In the genomic region with DNA sequence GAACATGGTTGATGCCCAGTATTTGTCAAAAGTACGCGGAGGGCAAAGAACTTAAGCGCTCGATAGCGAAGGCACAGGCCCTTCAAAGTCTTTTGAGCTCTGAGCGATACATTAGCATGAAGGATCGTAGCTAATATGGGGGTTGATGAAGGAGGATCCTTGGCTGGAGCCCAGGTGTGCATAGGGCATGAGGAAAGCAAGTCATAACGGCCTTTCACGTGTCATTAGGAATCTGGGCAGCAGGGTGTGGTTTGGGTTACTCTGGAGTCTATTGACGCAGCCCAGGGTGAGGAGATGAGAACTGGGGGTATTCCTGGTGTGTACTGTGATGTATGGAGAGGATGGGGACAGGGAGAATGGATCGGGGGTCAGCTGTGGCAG, we compare ENCODE assay signal across 1 cellular context.
TF ChIP-seq lines count a peak whose summit lies in the region.

No MANE protein-coding gene starts in this region.

TF ChIP-seq in GM23338, 12 proteins besides CTCF, POLR2A, EP300 and RAD21 (continued from another document):
- TF ChIP-seq, protein P1, sequence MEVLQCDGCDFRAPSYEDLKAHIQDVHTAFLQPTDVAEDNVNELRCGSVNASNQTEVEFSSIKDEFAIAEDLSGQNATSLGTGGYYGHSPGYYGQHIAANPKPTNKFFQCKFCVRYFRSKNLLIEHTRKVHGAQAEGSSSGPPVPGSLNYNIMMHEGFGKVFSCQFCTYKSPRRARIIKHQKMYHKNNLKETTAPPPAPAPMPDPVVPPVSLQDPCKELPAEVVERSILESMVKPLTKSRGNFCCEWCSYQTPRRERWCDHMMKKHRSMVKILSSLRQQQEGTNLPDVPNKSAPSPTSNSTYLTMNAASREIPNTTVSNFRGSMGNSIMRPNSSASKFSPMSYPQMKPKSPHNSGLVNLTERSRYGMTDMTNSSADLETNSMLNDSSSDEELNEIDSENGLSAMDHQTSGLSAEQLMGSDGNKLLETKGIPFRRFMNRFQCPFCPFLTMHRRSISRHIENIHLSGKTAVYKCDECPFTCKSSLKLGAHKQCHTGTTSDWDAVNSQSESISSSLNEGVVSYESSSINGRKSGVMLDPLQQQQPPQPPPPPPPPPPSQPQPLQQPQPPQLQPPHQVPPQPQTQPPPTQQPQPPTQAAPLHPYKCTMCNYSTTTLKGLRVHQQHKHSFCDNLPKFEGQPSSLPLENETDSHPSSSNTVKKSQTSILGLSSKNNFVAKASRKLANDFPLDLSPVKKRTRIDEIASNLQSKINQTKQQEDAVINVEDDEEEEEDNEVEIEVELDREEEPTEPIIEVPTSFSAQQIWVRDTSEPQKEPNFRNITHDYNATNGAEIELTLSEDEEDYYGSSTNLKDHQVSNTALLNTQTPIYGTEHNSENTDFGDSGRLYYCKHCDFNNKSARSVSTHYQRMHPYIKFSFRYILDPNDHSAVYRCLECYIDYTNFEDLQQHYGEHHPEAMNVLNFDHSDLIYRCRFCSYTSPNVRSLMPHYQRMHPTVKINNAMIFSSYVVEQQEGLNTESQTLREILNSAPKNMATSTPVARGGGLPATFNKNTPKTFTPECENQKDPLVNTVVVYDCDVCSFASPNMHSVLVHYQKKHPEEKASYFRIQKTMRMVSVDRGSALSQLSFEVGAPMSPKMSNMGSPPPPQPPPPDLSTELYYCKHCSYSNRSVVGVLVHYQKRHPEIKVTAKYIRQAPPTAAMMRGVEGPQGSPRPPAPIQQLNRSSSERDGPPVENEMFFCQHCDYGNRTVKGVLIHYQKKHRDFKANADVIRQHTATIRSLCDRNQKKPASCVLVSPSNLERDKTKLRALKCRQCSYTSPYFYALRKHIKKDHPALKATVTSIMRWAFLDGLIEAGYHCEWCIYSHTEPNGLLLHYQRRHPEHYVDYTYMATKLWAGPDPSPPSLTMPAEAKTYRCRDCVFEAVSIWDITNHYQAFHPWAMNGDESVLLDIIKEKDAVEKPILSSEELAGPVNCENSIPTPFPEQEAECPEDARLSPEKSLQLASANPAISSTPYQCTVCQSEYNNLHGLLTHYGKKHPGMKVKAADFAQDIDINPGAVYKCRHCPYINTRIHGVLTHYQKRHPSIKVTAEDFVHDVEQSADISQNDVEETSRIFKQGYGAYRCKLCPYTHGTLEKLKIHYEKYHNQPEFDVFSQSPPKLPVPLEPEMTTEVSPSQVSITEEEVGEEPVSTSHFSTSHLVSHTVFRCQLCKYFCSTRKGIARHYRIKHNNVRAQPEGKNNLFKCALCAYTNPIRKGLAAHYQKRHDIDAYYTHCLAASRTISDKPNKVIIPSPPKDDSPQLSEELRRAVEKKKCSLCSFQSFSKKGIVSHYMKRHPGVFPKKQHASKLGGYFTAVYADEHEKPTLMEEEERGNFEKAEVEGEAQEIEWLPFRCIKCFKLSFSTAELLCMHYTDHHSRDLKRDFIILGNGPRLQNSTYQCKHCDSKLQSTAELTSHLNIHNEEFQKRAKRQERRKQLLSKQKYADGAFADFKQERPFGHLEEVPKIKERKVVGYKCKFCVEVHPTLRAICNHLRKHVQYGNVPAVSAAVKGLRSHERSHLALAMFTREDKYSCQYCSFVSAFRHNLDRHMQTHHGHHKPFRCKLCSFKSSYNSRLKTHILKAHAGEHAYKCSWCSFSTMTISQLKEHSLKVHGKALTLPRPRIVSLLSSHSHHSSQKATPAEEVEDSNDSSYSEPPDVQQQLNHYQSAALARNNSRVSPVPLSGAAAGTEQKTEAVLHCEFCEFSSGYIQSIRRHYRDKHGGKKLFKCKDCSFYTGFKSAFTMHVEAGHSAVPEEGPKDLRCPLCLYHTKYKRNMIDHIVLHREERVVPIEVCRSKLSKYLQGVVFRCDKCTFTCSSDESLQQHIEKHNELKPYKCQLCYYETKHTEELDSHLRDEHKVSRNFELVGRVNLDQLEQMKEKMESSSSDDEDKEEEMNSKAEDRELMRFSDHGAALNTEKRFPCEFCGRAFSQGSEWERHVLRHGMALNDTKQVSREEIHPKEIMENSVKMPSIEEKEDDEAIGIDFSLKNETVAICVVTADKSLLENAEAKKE (CRISPR knock-in tag; IDR thresholded peaks at IDR 0.05) = no peak
- TF ChIP-seq EZH2 (IDR thresholded peaks at IDR 0.05; ENCODE audit: low read depth, unreplicated experiment) (no peak), ZNF114 (CRISPR knock-in tag; IDR thresholded peaks at IDR 0.05) (no peak), POLR2AphosphoS5 (IDR thresholded peaks at IDR 0.05; ENCODE audit: low read depth) (no peak), ZNF331 (CRISPR knock-in tag; IDR thresholded peaks at IDR 0.05; ENCODE audit: low read depth) (no peak), EZH2phosphoT487 (IDR thresholded peaks at IDR 0.05; ENCODE audit: unreplicated experiment) (no peak), JUNB (IDR thresholded peaks at IDR 0.05; ENCODE audit: unreplicated experiment) (no peak)
- TF ChIP-seq, protein P2, sequence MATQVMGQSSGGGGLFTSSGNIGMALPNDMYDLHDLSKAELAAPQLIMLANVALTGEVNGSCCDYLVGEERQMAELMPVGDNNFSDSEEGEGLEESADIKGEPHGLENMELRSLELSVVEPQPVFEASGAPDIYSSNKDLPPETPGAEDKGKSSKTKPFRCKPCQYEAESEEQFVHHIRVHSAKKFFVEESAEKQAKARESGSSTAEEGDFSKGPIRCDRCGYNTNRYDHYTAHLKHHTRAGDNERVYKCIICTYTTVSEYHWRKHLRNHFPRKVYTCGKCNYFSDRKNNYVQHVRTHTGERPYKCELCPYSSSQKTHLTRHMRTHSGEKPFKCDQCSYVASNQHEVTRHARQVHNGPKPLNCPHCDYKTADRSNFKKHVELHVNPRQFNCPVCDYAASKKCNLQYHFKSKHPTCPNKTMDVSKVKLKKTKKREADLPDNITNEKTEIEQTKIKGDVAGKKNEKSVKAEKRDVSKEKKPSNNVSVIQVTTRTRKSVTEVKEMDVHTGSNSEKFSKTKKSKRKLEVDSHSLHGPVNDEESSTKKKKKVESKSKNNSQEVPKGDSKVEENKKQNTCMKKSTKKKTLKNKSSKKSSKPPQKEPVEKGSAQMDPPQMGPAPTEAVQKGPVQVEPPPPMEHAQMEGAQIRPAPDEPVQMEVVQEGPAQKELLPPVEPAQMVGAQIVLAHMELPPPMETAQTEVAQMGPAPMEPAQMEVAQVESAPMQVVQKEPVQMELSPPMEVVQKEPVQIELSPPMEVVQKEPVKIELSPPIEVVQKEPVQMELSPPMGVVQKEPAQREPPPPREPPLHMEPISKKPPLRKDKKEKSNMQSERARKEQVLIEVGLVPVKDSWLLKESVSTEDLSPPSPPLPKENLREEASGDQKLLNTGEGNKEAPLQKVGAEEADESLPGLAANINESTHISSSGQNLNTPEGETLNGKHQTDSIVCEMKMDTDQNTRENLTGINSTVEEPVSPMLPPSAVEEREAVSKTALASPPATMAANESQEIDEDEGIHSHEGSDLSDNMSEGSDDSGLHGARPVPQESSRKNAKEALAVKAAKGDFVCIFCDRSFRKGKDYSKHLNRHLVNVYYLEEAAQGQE (IDR thresholded peaks at IDR 0.05; ENCODE audit: unreplicated experiment) = no peak
- TF ChIP-seq, protein P3, sequence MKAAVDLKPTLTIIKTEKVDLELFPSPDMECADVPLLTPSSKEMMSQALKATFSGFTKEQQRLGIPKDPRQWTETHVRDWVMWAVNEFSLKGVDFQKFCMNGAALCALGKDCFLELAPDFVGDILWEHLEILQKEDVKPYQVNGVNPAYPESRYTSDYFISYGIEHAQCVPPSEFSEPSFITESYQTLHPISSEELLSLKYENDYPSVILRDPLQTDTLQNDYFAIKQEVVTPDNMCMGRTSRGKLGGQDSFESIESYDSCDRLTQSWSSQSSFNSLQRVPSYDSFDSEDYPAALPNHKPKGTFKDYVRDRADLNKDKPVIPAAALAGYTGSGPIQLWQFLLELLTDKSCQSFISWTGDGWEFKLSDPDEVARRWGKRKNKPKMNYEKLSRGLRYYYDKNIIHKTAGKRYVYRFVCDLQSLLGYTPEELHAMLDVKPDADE (IDR thresholded peaks at IDR 0.05) = no peak
TF ChIP-seq in GM23338: peak in this region for 0.
